Comparison of ENCODE assay signal across 10 cellular contexts in genomic region chr19:19670070-19670551, GRCh38. TPM values are rescaled to one million over a fixed set of nuclear protein-coding genes. Genes with fewer than 3 reads are reported as not detected.
DNase-seq lines count a peak whose midpoint lies in the region; ATAC-seq and TF ChIP-seq lines count a peak whose summit lies in the region.
"Had no signal": no experiment of that assay in that cellular context is flagged by ENCODE, and none has a peak within 500 bp of the region (broad histone marks: within the 10 kb centered on the region; RNA-seq: fewer than 3 reads in every experiment).

No MANE protein-coding gene starts in this region.

- no peak for TF ChIP-seq POLR2A in esophagus squamous epithelium (IDR thresholded peaks at IDR 0.05)

- H3K4ac ChIP-seq in trophoblast cell (ENCODE audit: low read depth, low read length): peak overlapping the region; percentile 65

- H3K27ac ChIP-seq in SK-N-MC: no peak overlapping the region
- peak overlapping the region in 1 of 4 donors; percentile 93 for H3K27ac ChIP-seq in esophagus squamous epithelium
- H3K27ac ChIP-seq in trophoblast cell (ENCODE audit: low read depth, low read length): no peak overlapping the region

- peaks cover 6% of the 10 kb centered on the region for H3K79me1 ChIP-seq in trophoblast cell (ENCODE audit: low read length)

- H2BK5ac ChIP-seq in trophoblast cell (ENCODE audit: low read depth, low read length, poor library complexity): no peak overlapping the region

- peak overlapping the region; percentile 32 for H4K12ac ChIP-seq in trophoblast cell (ENCODE audit: low read depth, low read length)

- no peak for ATAC-seq in HG02642 (IDR thresholded peaks at IDR 0.05; ENCODE audit: poor library complexity, unreplicated experiment)
- ATAC-seq in GM21576 (IDR thresholded peaks at IDR 0.05; ENCODE audit: unreplicated experiment): no peak
- no peak for ATAC-seq in GM21390 (IDR thresholded peaks at IDR 0.05; ENCODE audit: unreplicated experiment)
- ATAC-seq: Right ventricle myocardium inferior had no signal

- 36 to 79% methylated on average over 3 to 4 of the region's 10 CpGs for WGBS in esophagus squamous epithelium, 2 donors
- no CpG with 5 or more reads among the region's 10 CpGs for WGBS in trophoblast cell (ENCODE audit: extremely low coverage, insufficient coverage, insufficient read length)

- peak overlapping the region; percentile 40 for H2BK120ac ChIP-seq in trophoblast cell (ENCODE audit: insufficient read depth, low read length, poor library complexity)

- H3K4me1 ChIP-seq in esophagus squamous epithelium: peaks cover 0 to 25% (median 7%) of the 10 kb centered on the region in 3 donors
- peaks cover 14 to 16% of the 10 kb centered on the region in 2 experiments for H3K4me1 ChIP-seq in trophoblast cell (ENCODE audit: control insufficient read depth in 1 of 2, insufficient read depth in 2 of 2, low read length in 2 of 2)

- H4K8ac ChIP-seq in trophoblast cell (ENCODE audit: low read depth, low read length): no peak overlapping the region

- intact Hi-C loops in esophagus squamous epithelium (cut with DNase I): no loop called here

- H3K79me2 ChIP-seq in trophoblast cell (ENCODE audit: control insufficient read depth, insufficient read depth, low read length, poor library complexity): peaks cover 5% of the 10 kb centered on the region

- H3K27me3 ChIP-seq in esophagus squamous epithelium (no peaks in the 10 kb centered on the region), trophoblast cell (ENCODE audit: insufficient read depth, low read length) (no peaks in the 10 kb centered on the region)
- H3K27me3 ChIP-seq: vagina had no signal

- peaks cover 21% of the 10 kb centered on the region; the same call in 1 of the 2 replicates for H3K36me3 ChIP-seq in SK-N-MC (ENCODE audit: insufficient read depth, low read length)
- peaks cover 0 to 31% (median 0%) of the 10 kb centered on the region in 3 donors for H3K36me3 ChIP-seq in esophagus squamous epithelium
- peaks cover 3 to 4% of the 10 kb centered on the region in 2 experiments for H3K36me3 ChIP-seq in trophoblast cell (ENCODE audit: control insufficient read depth in 1 of 2, insufficient read depth in 2 of 2, low read length in 2 of 2)

- DNase-seq in GM12865 (ENCODE audit: low read depth): no peak
- no peak for DNase-seq in SK-N-MC (ENCODE audit: low read depth, low spot score)
- no peak for DNase-seq in esophagus squamous epithelium (lab: John Stamatoyannopoulos, UW)
- peak; percentile 69 for DNase-seq in trophoblast cell
- no peak for DNase-seq in NCI-H187 (lab: John Stamatoyannopoulos, UW)

- no peak overlapping the region for H2BK12ac ChIP-seq in trophoblast cell (ENCODE audit: low read length)

- H3K18ac ChIP-seq in trophoblast cell (ENCODE audit: low read length): peak overlapping the region; percentile 61

- H3K9ac ChIP-seq in SK-N-MC (ENCODE audit: insufficient read length): peak overlapping the region; percentile 45
- H3K9ac ChIP-seq in trophoblast cell (ENCODE audit: low read length): no peak overlapping the region

- no peak for TF ChIP-seq CTCF in GM12865 (IDR thresholded peaks at IDR 0.05; ENCODE audit: insufficient read depth, low read depth, low read length, missing control alignments)
- TF ChIP-seq CTCF in esophagus squamous epithelium (IDR thresholded peaks at IDR 0.05): no peak

- peak overlapping the region; percentile 55 for H2AK5ac ChIP-seq in trophoblast cell (ENCODE audit: low read length)

- H3K4me2 ChIP-seq in trophoblast cell (ENCODE audit: low read length): peak overlapping the region; percentile 97

- H3K14ac ChIP-seq in trophoblast cell (ENCODE audit: low read length): no peak overlapping the region

- H3K23ac ChIP-seq in trophoblast cell (ENCODE audit: low read length): no peak overlapping the region

- H2AFZ ChIP-seq in trophoblast cell (ENCODE audit: insufficient read depth, low read length, poor library complexity): no peak overlapping the region

- no peaks in the 10 kb centered on the region for H3K9me3 ChIP-seq in SK-N-MC (ENCODE audit: low read depth, low read length)
- H3K9me3 ChIP-seq in esophagus squamous epithelium: peaks cover 0 to 34% (median 0%) of the 10 kb centered on the region in 3 donors
- no peaks in the 10 kb centered on the region for H3K9me3 ChIP-seq in trophoblast cell (ENCODE audit: insufficient read depth, low read depth, low read length)
- H3K9me3 ChIP-seq: vagina had no signal

- no peak overlapping the region for H4K91ac ChIP-seq in trophoblast cell (ENCODE audit: low read depth, low read length)

- H3K4me3 ChIP-seq in GM12865 (ENCODE audit: low read depth, low read length): peak overlapping the region; percentile 100
- peak overlapping the region; percentile 82 for H3K4me3 ChIP-seq in SK-N-MC
- peak overlapping the region; percentile 72 to 99 (median 90) for H3K4me3 ChIP-seq in esophagus squamous epithelium
- H3K4me3 ChIP-seq in trophoblast cell (ENCODE audit: low read depth, low read length): no peak overlapping the region

RNA-seq across cellular contexts. Expression of gene ZNF101, which starts 1.5 kb away (rescaled TPM):
- 1 to 10 TPM; 5.5 to 8.2 (median 6.5) TPM for total RNA-seq in esophagus squamous epithelium
- polyA plus RNA-seq in trophoblast cell (2013): 10.6 and 11.9 TPM in 2 replicates

RNA-seq across cellular contexts. Expression of gene ATP13A1, which starts 6.6 kb away (rescaled TPM):
- total RNA-seq in esophagus squamous epithelium: 100 to 1,000 TPM in 3 of 4 donors, 10 to 100 TPM in 1; 79.7 to 257 (median 153) TPM
- 36.9 and 40.8 TPM in 2 replicates for polyA plus RNA-seq in trophoblast cell (2013)

RNA-seq across cellular contexts. Expression of gene GMIP, which starts 26.7 kb away (rescaled TPM):
- total RNA-seq in esophagus squamous epithelium: 10 to 100 TPM in 2 of 4 donors, 1 to 10 TPM in 2; 7.0 to 22.8 (median 10.0) TPM
- 15.7 and 17.3 TPM in 2 replicates for polyA plus RNA-seq in trophoblast cell (2013)

RNA-seq across cellular contexts. Expression of gene LPAR2, which starts 42.1 kb away (rescaled TPM):
- total RNA-seq in esophagus squamous epithelium: 10 to 100 TPM in 2 of 4 donors, 1 to 10 TPM in 2; 7.6 to 13.1 (median 9.5) TPM
- polyA plus RNA-seq in trophoblast cell (2013): 39.2 and 41.2 TPM in 2 replicates

RNA-seq across cellular contexts. Expression of gene PBX4, which starts 51.6 kb away (rescaled TPM):
- 1 to 10 TPM in 3 of 4 donors, under 1 TPM in 1; 0.61 to 1.9 (median 1.7) TPM for total RNA-seq in esophagus squamous epithelium
- polyA plus RNA-seq in trophoblast cell (2013): 1.4 TPM in 2 replicates
- total RNA-seq: Right ventricle myocardium inferior had no signal

Comparison
In these comparisons a context has a peak if more than half of its experiments do, and no peak if none do; other contexts are left out.
1. DNase-seq: peak in trophoblast cell (2 of 2); none in GM12865 (single experiment), SK-N-MC (single experiment), esophagus squamous epithelium (single experiment) and NCI-H187 (0 of 2).